Comparison of ENCODE assay signal across 20 cellular contexts in genomic region chr5:22242532-22242931, GRCh38.
DNase-seq lines count a peak whose midpoint lies in the region; ATAC-seq, FAIRE-seq and TF ChIP-seq lines count a peak whose summit lies in the region.
"Had no signal": no experiment of that assay in that cellular context is flagged by ENCODE, and none has a peak within 500 bp of the region (broad histone marks: within the 10 kb centered on the region; RNA-seq: fewer than 3 reads in every experiment).

No MANE protein-coding gene starts in this region.

- CTCF ChIA-PET in RWPE1 (lab: Yijun Ruan, JAX), result no interaction called here

- H3K4me1 ChIP-seq in small intestine (ENCODE audit: control insufficient read depth in 2 of 2, insufficient read depth in 1 of 2, low read depth in 1 of 2, low read length in 1 of 2), result no peaks in the 10 kb centered on the region
- H3K4me1 ChIP-seq: gastroesophageal sphincter had no signal

- WGBS in small intestine, 3 donors, result 71 to 79% (median 76%) methylated on average over 4 of the region's 4 CpGs

- no peak; the same call in 1 of the 2 replicates for TF ChIP-seq CTCF in RWPE1 (conservative IDR thresholded peaks at IDR 0.05; ENCODE audit: low read depth)

- no peaks in the 10 kb centered on the region for H3K9me3 ChIP-seq in small intestine (ENCODE audit: control insufficient read depth, low read depth)
- H3K9me3 ChIP-seq: gastroesophageal sphincter, thoracic aorta had no signal

- no peak for FAIRE-seq in small intestine (lab: Jason Lieb, UNC)

- no peaks in the 10 kb centered on the region for H3K27me3 ChIP-seq in small intestine (ENCODE audit: control insufficient read depth in 2 of 2, insufficient read depth in 2 of 2, low read length in 2 of 2)
- H3K27me3 ChIP-seq: gastroesophageal sphincter had no signal

- no peak overlapping the region for H3K4me3 ChIP-seq in small intestine (ENCODE audit: low read depth in 1 of 2, low read length in 2 of 2)
- H3K4me3 ChIP-seq: gastroesophageal sphincter, thoracic aorta had no signal

- H3K27ac ChIP-seq in RWPE1, result no peak overlapping the region
- H3K27ac ChIP-seq in small intestine (ENCODE audit: low read depth in 1 of 2, low read length in 1 of 2), result no peak overlapping the region
- H3K27ac ChIP-seq: gastroesophageal sphincter, KMS-11, thoracic aorta had no signal

- ATAC-seq in GM19023 (IDR thresholded peaks at IDR 0.05; ENCODE audit: unreplicated experiment), result no peak
- ATAC-seq: gastroesophageal sphincter; left lobe of liver; stimulated activated memory B cell treated with anti-CD40 and anti-IgM and Interleukin-4, amounts not matched to agents 10 μg/mL and 1 μg/mL and 100 μg/mL, for 72 hours had no signal

- no peaks in the 10 kb centered on the region for H3K36me3 ChIP-seq in small intestine (ENCODE audit: control insufficient read depth in 2 of 2, insufficient read depth in 2 of 2, low read length in 2 of 2)
- H3K36me3 ChIP-seq: gastroesophageal sphincter, thoracic aorta had no signal

- DNase-seq in A172 (ENCODE audit: low spot score), result peak; percentile 38
- peak; percentile 16 for DNase-seq in H4 (ENCODE audit: low spot score)
- DNase-seq in RWPE1 (ENCODE audit: low spot score), result peak; percentile 8
- peak; percentile 0 for DNase-seq in foreskin melanocyte
- DNase-seq in amygdala (lab: John Stamatoyannopoulos, UW), result no peak
- no peak for DNase-seq in small intestine
- no peak for DNase-seq in activated gamma-delta T cell treated with Interleukin-2 at 50 U/mL for 16 hours
- DNase-seq: ACHN; activated CD4-positive, alpha-beta T cell treated with anti-CD3 and anti-CD28 coated beads, Interleukin-2, amount 50 U/mL, for 1 hour; activated CD8-positive, alpha-beta memory T cell treated with anti-CD3 and anti-CD28 coated beads, Interleukin-2, amount 50 U/mL, for 48 hours; CD4-positive, alpha-beta memory T cell; NCI-H1105; NK-92 treated with Interleukin-12 subunit alpha and Interleukin-12 subunit beta, amount 100 ng/mL, for 24 hours; T-helper 1 cell had no signal

- POLR2A ChIA-PET in RWPE1 (lab: Yijun Ruan, JAX; ENCODE audit: low non-redundant PET), result no interaction called here

Comparison
In these comparisons a context has a peak if more than half of its experiments do, and no peak if none do; other contexts are left out.
1. DNase-seq: peak in A172 (single experiment), H4 (single experiment), RWPE1 (single experiment) and foreskin melanocyte (single experiment); none in amygdala (0 of 56), small intestine (single experiment) and activated gamma-delta T cell treated with Interleukin-2 at 50 U/mL for 16 hours (single experiment).